ENCODE assay signal across 8 cellular contexts in the genomic region with DNA sequence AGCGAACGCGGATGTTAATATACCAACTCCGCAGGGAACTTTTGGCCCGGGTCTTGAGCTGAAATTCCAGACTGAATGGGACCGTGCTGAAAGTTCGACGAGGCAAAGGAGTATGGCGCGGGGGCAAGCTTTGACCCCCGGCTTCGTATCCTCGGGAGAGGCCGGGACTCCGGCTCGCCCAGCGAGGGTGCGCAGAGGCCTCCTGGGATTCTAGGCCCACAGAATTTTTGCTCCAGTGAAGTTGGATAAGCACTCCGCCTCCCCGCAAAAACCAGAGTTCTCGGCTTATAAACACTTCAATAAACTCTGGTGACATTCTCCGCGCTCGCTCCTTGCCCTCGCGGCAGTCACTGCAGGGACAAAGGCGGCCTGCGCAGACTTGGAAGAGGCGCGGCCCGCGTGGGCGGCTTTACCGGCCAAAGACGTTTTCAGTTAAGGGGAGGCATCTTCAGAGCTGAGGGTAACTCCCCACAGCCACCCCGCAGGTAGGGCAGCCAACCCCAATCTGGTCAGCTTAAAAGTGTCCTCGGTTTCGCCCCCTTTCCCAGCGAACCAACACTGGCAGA.
DNase-seq lines count a peak whose midpoint lies in the region; ATAC-seq and TF ChIP-seq lines count a peak whose summit lies in the region.

No MANE protein-coding gene starts in this region.

- peak overlapping the region; percentile 95 for H3K4me2 ChIP-seq in GM23338

- WGBS in sigmoid colon, 2 donors: 57 to 60% methylated on average over 39 of the region's 39 CpGs

- peaks cover 63% of the 10 kb centered on the region for H3K4me1 Mint-ChIP-seq in GM23338
- peaks cover 40% of the 10 kb centered on the region for H3K4me1 Mint-ChIP-seq in activated T-helper 17 cell treated with anti-CD3 and anti-CD28 coated beads, Interleukin-2, amount 50 U/mL, for 72 hours

- intact Hi-C loops in sigmoid colon (cut with DNase I): loop anchor here (5.0 to 10.0 kb wide), 4 partner anchors 399 to 1677 kb away; a partner anchor contains a TSS

- no peaks in the 10 kb centered on the region for H3K79me2 ChIP-seq in GM23338 (replicated peaks; ENCODE audit: insufficient read depth)

- peaks cover 2% of the 10 kb centered on the region; the same call in 1 of the 3 replicates for H3K9me3 Mint-ChIP-seq in GM23338
- H3K9me3 Mint-ChIP-seq in activated T-helper 17 cell treated with anti-CD3 and anti-CD28 coated beads, Interleukin-2, amount 50 U/mL, for 72 hours: no peaks in the 10 kb centered on the region

- TF ChIP-seq CTCF in GM23338 (conservative IDR thresholded peaks at IDR 0.05; ENCODE audit: low read depth in 2 of 2): no peak
- no peak for TF ChIP-seq CTCF in sigmoid colon (IDR thresholded peaks at IDR 0.05)

- no peak for TF ChIP-seq POLR2A in sigmoid colon (IDR thresholded peaks at IDR 0.05)

- peak overlapping the region; percentile 79 for H3K4me3 Mint-ChIP-seq in GM23338
- H3K4me3 Mint-ChIP-seq in activated T-helper 17 cell treated with anti-CD3 and anti-CD28 coated beads, Interleukin-2, amount 50 U/mL, for 72 hours: peak overlapping the region; percentile 92

- H3K27ac ChIP-seq in GM23338 (ENCODE audit: low read depth) (no peak overlapping the region), iPS-18a (ENCODE audit: low read length) (no peak overlapping the region), sigmoid colon (peak overlapping the region; percentile 11 to 100 (median 99))

- H3K9ac ChIP-seq in iPS-18a (ENCODE audit: low read length): no peak overlapping the region

- no peaks in the 10 kb centered on the region for H3K9me3 ChIP-seq in iPS-18a (ENCODE audit: control insufficient read depth, low read depth, low read length)
- H3K9me3 ChIP-seq in sigmoid colon: no peaks in the 10 kb centered on the region

- ATAC-seq in GM23338 (peak; percentile 0; the same call in 1 of the 3 replicates), HG03442 (IDR thresholded peaks at IDR 0.05; ENCODE audit: unreplicated experiment) (no peak), HG02623 (IDR thresholded peaks at IDR 0.05; ENCODE audit: unreplicated experiment) (no peak)
- no peak for ATAC-seq in activated T-helper 17 cell treated with anti-CD3 and anti-CD28 coated beads, Interleukin-2, amount 50 U/mL, for 72 hours (replicated peaks)

- no peak overlapping the region for H3K27ac Mint-ChIP-seq in GM23338
- H3K27ac Mint-ChIP-seq in activated T-helper 17 cell treated with anti-CD3 and anti-CD28 coated beads, Interleukin-2, amount 50 U/mL, for 72 hours: peak overlapping the region; percentile 86

- H3K9me2 ChIP-seq in GM23338 (ENCODE audit: insufficient read depth): no peaks in the 10 kb centered on the region

- DNase-seq in GM23338 (ENCODE audit: low spot score) (peak; percentile 77), sigmoid colon (no peak), cerebellar nuclear complex (lab: John Stamatoyannopoulos, UW) (no peak), superior temporal gyrus (ENCODE audit: extremely low spot score) (no peak)

- H4K20me1 ChIP-seq in GM23338 (replicated peaks; ENCODE audit: insufficient read depth): peaks cover 15% of the 10 kb centered on the region

- peaks cover 91% of the 10 kb centered on the region for H3K27me3 ChIP-seq in GM23338 (ENCODE audit: insufficient read depth)
- H3K27me3 ChIP-seq in iPS-18a (ENCODE audit: control insufficient read depth, insufficient read depth, low read length): peaks cover 82% of the 10 kb centered on the region
- H3K27me3 ChIP-seq in sigmoid colon: peaks cover 33 to 63% (median 54%) of the 10 kb centered on the region in 3 donors

- no peak for TF ChIP-seq EP300 in sigmoid colon (IDR thresholded peaks at IDR 0.05)

- H3K4me3 ChIP-seq in GM23338: peak overlapping the region; percentile 89
- peak overlapping the region; percentile 82 for H3K4me3 ChIP-seq in iPS-18a (ENCODE audit: low read length)
- H3K4me3 ChIP-seq in sigmoid colon: peak overlapping the region; percentile 23 to 96 (median 60)

- H3K27me3 Mint-ChIP-seq in GM23338 (ENCODE audit: insufficient read depth, low read depth, poor library complexity): peaks cover 82% of the 10 kb centered on the region
- peaks cover 8% of the 10 kb centered on the region for H3K27me3 Mint-ChIP-seq in activated T-helper 17 cell treated with anti-CD3 and anti-CD28 coated beads, Interleukin-2, amount 50 U/mL, for 72 hours

- H3K36me3 ChIP-seq in GM23338 (ENCODE audit: insufficient read depth): no peaks in the 10 kb centered on the region
- no peaks in the 10 kb centered on the region for H3K36me3 ChIP-seq in iPS-18a (ENCODE audit: control insufficient read depth, low read depth, low read length)
- no peaks in the 10 kb centered on the region for H3K36me3 ChIP-seq in sigmoid colon

- peaks cover 50% of the 10 kb centered on the region for H3F3A ChIP-seq in GM23338 (replicated peaks; ENCODE audit: low read depth)

- peaks cover 66% of the 10 kb centered on the region for H3K4me1 ChIP-seq in GM23338 (ENCODE audit: insufficient read depth)
- H3K4me1 ChIP-seq in iPS-18a (ENCODE audit: control insufficient read depth, low read depth, low read length): peaks cover 53% of the 10 kb centered on the region
- H3K4me1 ChIP-seq in sigmoid colon: peaks cover 0 to 54% (median 50%) of the 10 kb centered on the region in 4 donors

- no peaks in the 10 kb centered on the region; the same call in 2 of the 3 replicates for H3K36me3 Mint-ChIP-seq in GM23338 (ENCODE audit: low read depth)
- peaks cover 25% of the 10 kb centered on the region for H3K36me3 Mint-ChIP-seq in activated T-helper 17 cell treated with anti-CD3 and anti-CD28 coated beads, Interleukin-2, amount 50 U/mL, for 72 hours (ENCODE audit: low read depth)

- peak overlapping the region; percentile 91 for H2AFZ ChIP-seq in GM23338

TF ChIP-seq in GM23338, 12 proteins besides CTCF, POLR2A, EP300 and RAD21:
- TF ChIP-seq JUNB (IDR thresholded peaks at IDR 0.05; ENCODE audit: unreplicated experiment) (no peak), EZH2phosphoT487 (IDR thresholded peaks at IDR 0.05; ENCODE audit: unreplicated experiment) (peak; percentile 51), EZH2 (IDR thresholded peaks at IDR 0.05; ENCODE audit: low read depth, unreplicated experiment) (peak; percentile 55)

Comparison
In these comparisons a context has a peak if more than half of its experiments do, and no peak if none do; other contexts are left out.
1. H3K27ac ChIP-seq: peak in sigmoid colon (4 of 4); none in GM23338 (single experiment) and iPS-18a (single experiment).
2. Peak in every context shown above with its lines, with median percentiles within 50 percentile points of each other: H3K4me3 ChIP-seq.